ENCODE assay signal across 1 cellular context in the genomic region with DNA sequence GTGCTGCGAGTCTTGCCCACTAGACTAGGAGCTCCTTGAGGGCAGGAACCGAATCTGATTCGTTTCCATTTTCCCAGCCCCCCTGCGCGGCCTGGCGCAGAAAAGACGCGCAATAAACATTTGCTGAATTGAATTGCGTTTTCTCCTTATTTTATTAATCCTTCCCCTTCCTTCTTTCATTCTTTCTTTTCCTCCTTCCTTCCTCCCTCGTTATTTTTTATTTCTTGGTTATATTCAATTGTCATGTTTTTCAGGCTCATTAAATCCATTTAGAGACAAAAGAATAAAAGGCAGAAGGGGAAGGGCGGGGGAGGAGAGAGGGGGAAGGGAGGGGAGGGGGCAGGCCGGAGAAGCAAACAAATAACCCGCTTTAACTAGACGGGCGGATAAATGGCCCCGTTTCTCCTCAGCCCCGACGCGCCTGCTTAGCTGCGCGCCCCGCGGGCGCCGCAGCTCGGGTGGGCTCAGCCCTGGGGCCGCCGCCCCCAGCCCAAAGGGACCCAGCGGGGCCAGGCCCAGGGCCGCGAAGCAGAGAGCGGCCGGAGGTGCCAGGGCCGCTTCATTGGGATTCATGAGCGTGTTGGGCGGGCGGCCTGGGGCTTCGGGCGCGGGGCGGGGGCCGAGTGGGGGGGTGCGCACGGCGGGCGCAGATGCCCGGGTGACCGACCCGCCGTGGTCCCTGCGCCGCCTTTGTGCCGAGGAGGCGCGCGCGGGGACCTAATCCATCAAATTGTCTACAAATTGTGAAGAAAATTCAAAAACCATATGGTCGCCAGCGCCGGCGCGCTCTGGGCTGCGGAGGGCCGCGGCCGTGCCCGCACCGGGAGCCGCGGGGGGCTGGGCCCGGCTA.
TF ChIP-seq lines count a peak whose summit lies in the region.

No MANE protein-coding gene starts in this region.

TF ChIP-seq in WTC11, 78 proteins besides CTCF, POLR2A, EP300 and RAD21 (continued from another document):
- TF ChIP-seq, protein P1, sequence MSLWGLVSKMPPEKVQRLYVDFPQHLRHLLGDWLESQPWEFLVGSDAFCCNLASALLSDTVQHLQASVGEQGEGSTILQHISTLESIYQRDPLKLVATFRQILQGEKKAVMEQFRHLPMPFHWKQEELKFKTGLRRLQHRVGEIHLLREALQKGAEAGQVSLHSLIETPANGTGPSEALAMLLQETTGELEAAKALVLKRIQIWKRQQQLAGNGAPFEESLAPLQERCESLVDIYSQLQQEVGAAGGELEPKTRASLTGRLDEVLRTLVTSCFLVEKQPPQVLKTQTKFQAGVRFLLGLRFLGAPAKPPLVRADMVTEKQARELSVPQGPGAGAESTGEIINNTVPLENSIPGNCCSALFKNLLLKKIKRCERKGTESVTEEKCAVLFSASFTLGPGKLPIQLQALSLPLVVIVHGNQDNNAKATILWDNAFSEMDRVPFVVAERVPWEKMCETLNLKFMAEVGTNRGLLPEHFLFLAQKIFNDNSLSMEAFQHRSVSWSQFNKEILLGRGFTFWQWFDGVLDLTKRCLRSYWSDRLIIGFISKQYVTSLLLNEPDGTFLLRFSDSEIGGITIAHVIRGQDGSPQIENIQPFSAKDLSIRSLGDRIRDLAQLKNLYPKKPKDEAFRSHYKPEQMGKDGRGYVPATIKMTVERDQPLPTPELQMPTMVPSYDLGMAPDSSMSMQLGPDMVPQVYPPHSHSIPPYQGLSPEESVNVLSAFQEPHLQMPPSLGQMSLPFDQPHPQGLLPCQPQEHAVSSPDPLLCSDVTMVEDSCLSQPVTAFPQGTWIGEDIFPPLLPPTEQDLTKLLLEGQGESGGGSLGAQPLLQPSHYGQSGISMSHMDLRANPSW (CRISPR knock-in tag; conservative IDR thresholded peaks at IDR 0.05; ENCODE audit: low read depth), result no peak
- TF ChIP-seq ATF1 (CRISPR knock-in tag; IDR thresholded peaks at IDR 0.05) (no peak), FOXJ3 (CRISPR knock-in tag; IDR thresholded peaks at IDR 0.05; ENCODE audit: borderline replicate concordance) (no peak), NR3C1 (CRISPR knock-in tag; conservative IDR thresholded peaks at IDR 0.05; ENCODE audit: low read depth) (no peak), ZBTB21 (CRISPR knock-in tag; IDR thresholded peaks at IDR 0.05; ENCODE audit: borderline replicate concordance) (no peak), ZNF263 (CRISPR knock-in tag; IDR thresholded peaks at IDR 0.05; ENCODE audit: low read depth) (no peak), ZNF317 (CRISPR knock-in tag; IDR thresholded peaks at IDR 0.05; ENCODE audit: borderline replicate concordance, low read depth) (no peak), TCF7 (CRISPR knock-in tag; IDR thresholded peaks at IDR 0.05; ENCODE audit: low read depth) (no peak)
- TF ChIP-seq, protein P2, sequence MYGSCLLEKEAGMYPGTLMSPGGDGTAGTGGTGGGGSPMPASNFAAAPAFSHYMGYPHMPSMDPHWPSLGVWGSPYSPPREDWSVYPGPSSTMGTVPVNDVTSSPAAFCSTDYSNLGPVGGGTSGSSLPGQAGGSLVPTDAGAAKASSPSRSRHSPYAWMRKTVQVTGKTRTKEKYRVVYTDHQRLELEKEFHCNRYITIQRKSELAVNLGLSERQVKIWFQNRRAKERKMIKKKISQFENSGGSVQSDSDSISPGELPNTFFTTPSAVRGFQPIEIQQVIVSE (CRISPR knock-in tag; IDR thresholded peaks at IDR 0.05; ENCODE audit: borderline replicate concordance), result no peak
- TF ChIP-seq, protein P3, sequence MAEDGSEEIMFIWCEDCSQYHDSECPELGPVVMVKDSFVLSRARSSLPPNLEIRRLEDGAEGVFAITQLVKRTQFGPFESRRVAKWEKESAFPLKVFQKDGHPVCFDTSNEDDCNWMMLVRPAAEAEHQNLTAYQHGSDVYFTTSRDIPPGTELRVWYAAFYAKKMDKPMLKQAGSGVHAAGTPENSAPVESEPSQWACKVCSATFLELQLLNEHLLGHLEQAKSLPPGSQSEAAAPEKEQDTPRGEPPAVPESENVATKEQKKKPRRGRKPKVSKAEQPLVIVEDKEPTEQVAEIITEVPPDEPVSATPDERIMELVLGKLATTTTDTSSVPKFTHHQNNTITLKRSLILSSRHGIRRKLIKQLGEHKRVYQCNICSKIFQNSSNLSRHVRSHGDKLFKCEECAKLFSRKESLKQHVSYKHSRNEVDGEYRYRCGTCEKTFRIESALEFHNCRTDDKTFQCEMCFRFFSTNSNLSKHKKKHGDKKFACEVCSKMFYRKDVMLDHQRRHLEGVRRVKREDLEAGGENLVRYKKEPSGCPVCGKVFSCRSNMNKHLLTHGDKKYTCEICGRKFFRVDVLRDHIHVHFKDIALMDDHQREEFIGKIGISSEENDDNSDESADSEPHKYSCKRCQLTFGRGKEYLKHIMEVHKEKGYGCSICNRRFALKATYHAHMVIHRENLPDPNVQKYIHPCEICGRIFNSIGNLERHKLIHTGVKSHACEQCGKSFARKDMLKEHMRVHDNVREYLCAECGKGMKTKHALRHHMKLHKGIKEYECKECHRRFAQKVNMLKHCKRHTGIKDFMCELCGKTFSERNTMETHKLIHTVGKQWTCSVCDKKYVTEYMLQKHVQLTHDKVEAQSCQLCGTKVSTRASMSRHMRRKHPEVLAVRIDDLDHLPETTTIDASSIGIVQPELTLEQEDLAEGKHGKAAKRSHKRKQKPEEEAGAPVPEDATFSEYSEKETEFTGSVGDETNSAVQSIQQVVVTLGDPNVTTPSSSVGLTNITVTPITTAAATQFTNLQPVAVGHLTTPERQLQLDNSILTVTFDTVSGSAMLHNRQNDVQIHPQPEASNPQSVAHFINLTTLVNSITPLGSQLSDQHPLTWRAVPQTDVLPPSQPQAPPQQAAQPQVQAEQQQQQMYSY (CRISPR knock-in tag; IDR thresholded peaks at IDR 0.05), result no peak
- TF ChIP-seq, protein P4, sequence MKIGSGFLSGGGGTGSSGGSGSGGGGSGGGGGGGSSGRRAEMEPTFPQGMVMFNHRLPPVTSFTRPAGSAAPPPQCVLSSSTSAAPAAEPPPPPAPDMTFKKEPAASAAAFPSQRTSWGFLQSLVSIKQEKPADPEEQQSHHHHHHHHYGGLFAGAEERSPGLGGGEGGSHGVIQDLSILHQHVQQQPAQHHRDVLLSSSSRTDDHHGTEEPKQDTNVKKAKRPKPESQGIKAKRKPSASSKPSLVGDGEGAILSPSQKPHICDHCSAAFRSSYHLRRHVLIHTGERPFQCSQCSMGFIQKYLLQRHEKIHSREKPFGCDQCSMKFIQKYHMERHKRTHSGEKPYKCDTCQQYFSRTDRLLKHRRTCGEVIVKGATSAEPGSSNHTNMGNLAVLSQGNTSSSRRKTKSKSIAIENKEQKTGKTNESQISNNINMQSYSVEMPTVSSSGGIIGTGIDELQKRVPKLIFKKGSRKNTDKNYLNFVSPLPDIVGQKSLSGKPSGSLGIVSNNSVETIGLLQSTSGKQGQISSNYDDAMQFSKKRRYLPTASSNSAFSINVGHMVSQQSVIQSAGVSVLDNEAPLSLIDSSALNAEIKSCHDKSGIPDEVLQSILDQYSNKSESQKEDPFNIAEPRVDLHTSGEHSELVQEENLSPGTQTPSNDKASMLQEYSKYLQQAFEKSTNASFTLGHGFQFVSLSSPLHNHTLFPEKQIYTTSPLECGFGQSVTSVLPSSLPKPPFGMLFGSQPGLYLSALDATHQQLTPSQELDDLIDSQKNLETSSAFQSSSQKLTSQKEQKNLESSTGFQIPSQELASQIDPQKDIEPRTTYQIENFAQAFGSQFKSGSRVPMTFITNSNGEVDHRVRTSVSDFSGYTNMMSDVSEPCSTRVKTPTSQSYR (CRISPR knock-in tag; IDR thresholded peaks at IDR 0.05), result no peak
- TF ChIP-seq, protein P5, sequence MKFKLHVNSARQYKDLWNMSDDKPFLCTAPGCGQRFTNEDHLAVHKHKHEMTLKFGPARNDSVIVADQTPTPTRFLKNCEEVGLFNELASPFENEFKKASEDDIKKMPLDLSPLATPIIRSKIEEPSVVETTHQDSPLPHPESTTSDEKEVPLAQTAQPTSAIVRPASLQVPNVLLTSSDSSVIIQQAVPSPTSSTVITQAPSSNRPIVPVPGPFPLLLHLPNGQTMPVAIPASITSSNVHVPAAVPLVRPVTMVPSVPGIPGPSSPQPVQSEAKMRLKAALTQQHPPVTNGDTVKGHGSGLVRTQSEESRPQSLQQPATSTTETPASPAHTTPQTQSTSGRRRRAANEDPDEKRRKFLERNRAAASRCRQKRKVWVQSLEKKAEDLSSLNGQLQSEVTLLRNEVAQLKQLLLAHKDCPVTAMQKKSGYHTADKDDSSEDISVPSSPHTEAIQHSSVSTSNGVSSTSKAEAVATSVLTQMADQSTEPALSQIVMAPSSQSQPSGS (CRISPR knock-in tag; IDR thresholded peaks at IDR 0.05; ENCODE audit: borderline replicate concordance, low read depth), result no peak
- TF ChIP-seq, protein P6, sequence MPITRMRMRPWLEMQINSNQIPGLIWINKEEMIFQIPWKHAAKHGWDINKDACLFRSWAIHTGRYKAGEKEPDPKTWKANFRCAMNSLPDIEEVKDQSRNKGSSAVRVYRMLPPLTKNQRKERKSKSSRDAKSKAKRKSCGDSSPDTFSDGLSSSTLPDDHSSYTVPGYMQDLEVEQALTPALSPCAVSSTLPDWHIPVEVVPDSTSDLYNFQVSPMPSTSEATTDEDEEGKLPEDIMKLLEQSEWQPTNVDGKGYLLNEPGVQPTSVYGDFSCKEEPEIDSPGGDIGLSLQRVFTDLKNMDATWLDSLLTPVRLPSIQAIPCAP (CRISPR knock-in tag; IDR thresholded peaks at IDR 0.05), result no peak
- TF ChIP-seq, protein P7, sequence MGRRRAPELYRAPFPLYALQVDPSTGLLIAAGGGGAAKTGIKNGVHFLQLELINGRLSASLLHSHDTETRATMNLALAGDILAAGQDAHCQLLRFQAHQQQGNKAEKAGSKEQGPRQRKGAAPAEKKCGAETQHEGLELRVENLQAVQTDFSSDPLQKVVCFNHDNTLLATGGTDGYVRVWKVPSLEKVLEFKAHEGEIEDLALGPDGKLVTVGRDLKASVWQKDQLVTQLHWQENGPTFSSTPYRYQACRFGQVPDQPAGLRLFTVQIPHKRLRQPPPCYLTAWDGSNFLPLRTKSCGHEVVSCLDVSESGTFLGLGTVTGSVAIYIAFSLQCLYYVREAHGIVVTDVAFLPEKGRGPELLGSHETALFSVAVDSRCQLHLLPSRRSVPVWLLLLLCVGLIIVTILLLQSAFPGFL (CRISPR knock-in tag; IDR thresholded peaks at IDR 0.05; ENCODE audit: borderline replicate concordance), result no peak
- TF ChIP-seq, protein P8, sequence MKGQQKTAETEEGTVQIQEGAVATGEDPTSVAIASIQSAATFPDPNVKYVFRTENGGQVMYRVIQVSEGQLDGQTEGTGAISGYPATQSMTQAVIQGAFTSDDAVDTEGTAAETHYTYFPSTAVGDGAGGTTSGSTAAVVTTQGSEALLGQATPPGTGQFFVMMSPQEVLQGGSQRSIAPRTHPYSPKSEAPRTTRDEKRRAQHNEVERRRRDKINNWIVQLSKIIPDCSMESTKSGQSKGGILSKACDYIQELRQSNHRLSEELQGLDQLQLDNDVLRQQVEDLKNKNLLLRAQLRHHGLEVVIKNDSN (CRISPR knock-in tag; IDR thresholded peaks at IDR 0.05), result no peak
TF ChIP-seq in WTC11: peak in this region for 0.
